Comparison of ENCODE assay signal across 8 cellular contexts in genomic region chr10:63236113-63236935, GRCh38.
DNase-seq lines count a peak whose midpoint lies in the region; ATAC-seq and TF ChIP-seq lines count a peak whose summit lies in the region.

No MANE protein-coding gene starts in this region.

- TF ChIP-seq CTCF in GM10266 (IDR thresholded peaks at IDR 0.05; ENCODE audit: control insufficient read depth, insufficient read depth, low read depth, missing control alignments) (no peak), suprapubic skin (IDR thresholded peaks at IDR 0.05) (no peak)

- no peak for TF ChIP-seq RAD21 in Ishikawa (IDR thresholded peaks at IDR 0.05; ENCODE audit: low read depth)

- peak overlapping the region; percentile 47 for H3K4me3 Mint-ChIP-seq in activated T-helper 17 cell treated with anti-CD3 and anti-CD28 coated beads, Interleukin-2, amount 50 U/mL, for 72 hours
- H3K4me3 Mint-ChIP-seq in immature natural killer cell = peak overlapping the region in 1 of 5 donors; percentile 27

- no peaks in the 10 kb centered on the region for H3K9me3 ChIP-seq in suprapubic skin

- peaks cover 34% of the 10 kb centered on the region for H3K4me1 ChIP-seq in suprapubic skin

- H3K27ac Mint-ChIP-seq in activated T-helper 17 cell treated with anti-CD3 and anti-CD28 coated beads, Interleukin-2, amount 50 U/mL, for 72 hours = peak overlapping the region; percentile 58
- H3K27ac Mint-ChIP-seq in immature natural killer cell = peak overlapping the region in 5 of 6 donors; percentile 10 to 51 (median 22)

- no peaks in the 10 kb centered on the region for H3K27me3 Mint-ChIP-seq in activated T-helper 17 cell treated with anti-CD3 and anti-CD28 coated beads, Interleukin-2, amount 50 U/mL, for 72 hours
- H3K27me3 Mint-ChIP-seq in immature natural killer cell (ENCODE audit: low read depth in 3 of 3) = peaks cover 0 to 4% (median 0%) of the 10 kb centered on the region in 3 donors

- peak; percentile 93 for ATAC-seq in GM21723 (IDR thresholded peaks at IDR 0.05; ENCODE audit: unreplicated experiment)
- peak; percentile 96 for ATAC-seq in activated T-helper 17 cell treated with anti-CD3 and anti-CD28 coated beads, Interleukin-2, amount 50 U/mL, for 72 hours (replicated peaks)

- no peaks in the 10 kb centered on the region for H3K9me3 Mint-ChIP-seq in activated T-helper 17 cell treated with anti-CD3 and anti-CD28 coated beads, Interleukin-2, amount 50 U/mL, for 72 hours
- no peaks in the 10 kb centered on the region for H3K9me3 Mint-ChIP-seq in immature natural killer cell

- intact Hi-C loops in posterior cingulate gyrus (cut with DNase I) = no loop called here

- H3K27ac ChIP-seq in suprapubic skin = peak overlapping the region; percentile 70

- H3K27me3 ChIP-seq in suprapubic skin = no peaks in the 10 kb centered on the region

- no peaks in the 10 kb centered on the region for H3K36me3 ChIP-seq in suprapubic skin

- TF ChIP-seq EP300 in Ishikawa (IDR thresholded peaks at IDR 0.05; ENCODE audit: borderline replicate concordance) (no peak), suprapubic skin (IDR thresholded peaks at IDR 0.05) (no peak)

- no peak overlapping the region for H3K4me3 ChIP-seq in suprapubic skin

- 84% methylated on average over 2 of the region's 2 CpGs for WGBS in suprapubic skin

- peaks cover 26% of the 10 kb centered on the region for H3K4me1 Mint-ChIP-seq in activated T-helper 17 cell treated with anti-CD3 and anti-CD28 coated beads, Interleukin-2, amount 50 U/mL, for 72 hours
- peaks cover 38 to 60% of the 10 kb centered on the region in 2 donors for H3K4me1 Mint-ChIP-seq in immature natural killer cell

- H3K36me3 Mint-ChIP-seq in activated T-helper 17 cell treated with anti-CD3 and anti-CD28 coated beads, Interleukin-2, amount 50 U/mL, for 72 hours (ENCODE audit: low read depth) = peaks cover 1% of the 10 kb centered on the region
- H3K36me3 Mint-ChIP-seq in immature natural killer cell = no peaks in the 10 kb centered on the region

- TF ChIP-seq POLR2A in suprapubic skin (IDR thresholded peaks at IDR 0.05) = no peak

- DNase-seq in GM10266 (ENCODE audit: extremely low spot score) (peak; percentile 39), immature natural killer cell (peak in 1 of 3 donors; percentile 27), suprapubic skin (ENCODE audit: low spot score in 2 of 2) (no peak), NCI-H82 (lab: John Stamatoyannopoulos, UW) (no peak), posterior cingulate gyrus (no peak)

TF ChIP-seq in Ishikawa, 13 proteins besides CTCF, POLR2A, EP300 and RAD21:
- TF ChIP-seq NFIC (IDR thresholded peaks at IDR 0.05) (peak; percentile 39; the same call in 1 of the 2 replicates), FOXM1 (IDR thresholded peaks at IDR 0.05; ENCODE audit: borderline replicate concordance, low read depth) (no peak; the same call in 1 of the 2 replicates)
TF ChIP-seq in Ishikawa: peak in this region for 1.
